Comparison of ENCODE assay signal across 18 cellular contexts in the genomic region with DNA sequence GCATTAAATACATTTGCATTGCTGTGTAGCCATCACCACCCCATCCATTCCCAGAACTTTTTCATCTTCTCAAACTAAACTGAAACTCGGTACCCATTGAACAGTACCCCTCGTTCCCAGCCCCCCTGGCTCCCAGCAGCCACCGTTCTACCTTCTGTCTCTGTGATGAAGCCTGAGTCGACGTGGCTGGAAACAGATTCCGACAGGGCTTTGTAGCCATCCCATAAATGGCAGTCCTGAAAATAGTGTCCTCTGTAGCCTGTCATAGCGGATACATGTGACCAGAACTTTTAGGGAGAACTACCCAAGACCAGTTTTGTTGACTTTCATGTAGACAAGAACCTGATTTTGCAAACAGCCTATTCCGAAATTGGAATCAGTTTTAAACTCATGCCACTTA. TPM values are rescaled to one million over a fixed set of nuclear protein-coding genes. Genes with fewer than 3 reads are reported as not detected.
A peak's percentile ranks its signal among the peaks of the same experiment; 100 is the strongest.
DNase-seq lines count a peak whose midpoint lies in the region; ATAC-seq and TF ChIP-seq lines count a peak whose summit lies in the region.
"Had no signal": no experiment of that assay in that cellular context is flagged by ENCODE, and none has a peak within 500 bp of the region (broad histone marks: within the 10 kb centered on the region; RNA-seq: fewer than 3 reads in every experiment).

No MANE protein-coding gene starts in this region.

- H3K27ac ChIP-seq in right atrium auricular region (peak overlapping the region in 1 of 2 donors; percentile 4), SJCRH30 (no peak overlapping the region)
- H3K27ac ChIP-seq: HL-60 had no signal

- TF ChIP-seq CTCF in right atrium auricular region (IDR thresholded peaks at IDR 0.05), result no peak

- H3K36me3 ChIP-seq in right atrium auricular region (no peaks in the 10 kb centered on the region), SJCRH30 (no peaks in the 10 kb centered on the region)
- H3K36me3 ChIP-seq: BE2C had no signal

- DNase-seq in Right ventricle myocardium superior (no peak), right atrium auricular region (ENCODE audit: low spot score) (no peak), NCI-H524 treated with DMSO at 0.1 percent for 48 hours (lab: John Stamatoyannopoulos, UW) (peak; percentile 68), left ventricle myocardium superior (no peak), SJCRH30 (no peak), T-helper 2 cell (no peak)
- DNase-seq in effector CD8-positive, alpha-beta T cell (lab: John Stamatoyannopoulos, UW), result no peak
- DNase-seq: H7, HFFc6, KBM-7, NCI-H1092, NCI-H1436 treated with DMSO at 0.1 percent for 48 hours, NCI-H2029 treated with DMSO at 0.1 percent for 48 hours, SIG-M5 had no signal

- H3K27me3 ChIP-seq in right atrium auricular region (no peaks in the 10 kb centered on the region), SJCRH30 (no peaks in the 10 kb centered on the region)
- H3K27me3 ChIP-seq: BE2C had no signal

- H3K9me3 ChIP-seq in right atrium auricular region (no peaks in the 10 kb centered on the region), SJCRH30 (replicated peaks) (no peaks in the 10 kb centered on the region)
- H3K9me3 ChIP-seq: BE2C had no signal

- H3K4me1 ChIP-seq in right atrium auricular region (peaks cover 0 to 15% of the 10 kb centered on the region in 2 donors), SJCRH30 (no peaks in the 10 kb centered on the region)

- intact Hi-C loops in Right ventricle myocardium superior (cut with DNase I), result no loop called here
- intact Hi-C loops in left ventricle myocardium superior (cut with micrococcal nuclease), result no loop called here

- ATAC-seq in Right ventricle myocardium superior (ENCODE audit: poor library complexity), result peak; percentile 77
- ATAC-seq in left ventricle myocardium superior, result peak; percentile 76
- ATAC-seq: HepG2, SK-N-SH treated with all-trans-retinoic acid at 6 μM for 48 hours had no signal

- no peak overlapping the region for H3K4me3 ChIP-seq in right atrium auricular region
- no peak overlapping the region for H3K4me3 ChIP-seq in SJCRH30

RNA-seq across cellular contexts. Expression of a gene that starts 59.1 kb away (rescaled TPM):
- total RNA-seq in Right ventricle myocardium superior (24.0 TPM), right atrium auricular region (10 to 100 TPM; 14.5 to 19.4 TPM), left ventricle myocardium superior (24.7 TPM)
- 5.5 and 5.7 TPM in 2 replicates for total RNA-seq in SJCRH30 (2014; rRNA removed; shearing (Covaris generic))
